13 cellular contexts compared by ENCODE assay signal in the genomic region with DNA sequence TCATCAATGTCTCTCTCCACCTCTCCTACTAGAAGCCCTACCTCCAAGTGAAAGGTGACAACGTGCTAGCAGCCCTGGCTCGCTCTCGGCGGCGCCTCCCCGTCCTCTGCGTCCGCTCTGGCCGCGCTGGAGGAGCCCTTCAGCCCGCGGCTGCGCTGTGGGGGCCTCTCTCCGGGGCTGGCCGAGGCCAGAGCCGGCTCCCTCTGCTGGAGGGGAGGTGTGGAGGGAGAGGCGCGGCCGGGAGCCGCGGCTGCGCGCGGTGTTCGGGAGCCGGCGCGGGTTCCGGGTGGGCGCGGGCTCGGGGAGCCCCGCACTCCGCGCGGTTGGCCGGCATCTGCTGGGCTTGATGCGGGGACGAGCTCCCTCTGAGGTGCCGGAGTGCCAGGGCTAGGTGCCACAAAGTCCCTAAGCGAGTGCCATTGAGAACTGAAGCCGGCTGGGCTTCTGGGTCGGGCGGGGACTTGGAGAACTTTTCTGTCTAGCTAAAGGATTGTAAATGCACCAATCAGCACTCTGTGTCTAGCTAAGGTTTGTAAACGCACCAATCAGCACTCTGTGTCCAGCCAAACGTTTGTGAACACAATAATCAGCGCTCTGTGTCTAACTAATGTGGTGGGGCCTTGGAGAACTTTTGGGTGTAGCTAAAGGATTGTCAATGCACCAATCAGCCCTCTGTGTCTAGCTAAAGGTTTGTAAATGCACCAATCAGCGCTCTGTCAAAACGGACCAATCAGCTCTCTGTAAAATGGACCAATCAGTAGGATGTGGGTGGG.
DNase-seq lines count a peak whose midpoint lies in the region; ATAC-seq and TF ChIP-seq lines count a peak whose summit lies in the region.
"Had no signal": no experiment of that assay in that cellular context is flagged by ENCODE, and none has a peak within 500 bp of the region (broad histone marks: within the 10 kb centered on the region; RNA-seq: fewer than 3 reads in every experiment).

No MANE protein-coding gene starts in this region.

- peak overlapping the region; percentile 87 for H3K27ac Mint-ChIP-seq in Calu3 (ENCODE audit: unreplicated experiment)

- H3K4me3 Mint-ChIP-seq in Calu3 (ENCODE audit: low read depth, unreplicated experiment) = peak overlapping the region; percentile 91

- H3K4me1 Mint-ChIP-seq in Calu3 (ENCODE audit: low read depth, unreplicated experiment) = peaks cover 8% of the 10 kb centered on the region

- no peaks in the 10 kb centered on the region for H4K20me1 ChIP-seq in mammary epithelial cell (ENCODE audit: insufficient read depth, low read length)

- 56 to 62% methylated on average over 37 to 49 of the region's 49 CpGs for WGBS in lung, 2 donors
- 86% methylated on average over 32 of the region's 49 CpGs for WGBS in mammary epithelial cell (ENCODE audit: low coverage, missing lambda C conversion rate)

- peaks cover 11% of the 10 kb centered on the region for H3K36me3 Mint-ChIP-seq in Calu3 (ENCODE audit: insufficient read depth, unreplicated experiment)

- dilution Hi-C loops in mammary epithelial cell (cut with HindIII; ENCODE audit: low sequenced_read_pairs) = no loop called here

- no peak overlapping the region for H2AFZ ChIP-seq in mammary epithelial cell (ENCODE audit: low read depth, low read length)
- H2AFZ ChIP-seq: parathyroid adenoma had no signal

- ATAC-seq in lung (ENCODE audit: insufficient read depth, low FRiP score) (peak; percentile 54), HG03521 (IDR thresholded peaks at IDR 0.05; ENCODE audit: unreplicated experiment) (no peak)

- no TSS peak for BruUV-seq in Calu3 (replicated peaks; lab: Mats Ljungman, UMichigan)
- BruUV-seq in mammary epithelial cell (replicated peaks; lab: Mats Ljungman, UMichigan) = no TSS peak

- TF ChIP-seq CTCF in Calu3 (IDR thresholded peaks at IDR 0.05; ENCODE audit: unreplicated experiment) = peak; percentile 35
- TF ChIP-seq CTCF in colonic mucosa (IDR thresholded peaks at IDR 0.05) = peak; percentile 18
- no peak for TF ChIP-seq CTCF in lung (IDR thresholded peaks at IDR 0.05; ENCODE audit: control extremely low read depth, extremely low read depth)
- TF ChIP-seq CTCF in mammary epithelial cell (conservative IDR thresholded peaks at IDR 0.05 in 1 of 2, IDR thresholded peaks at IDR 0.05 in 1 of 2; ENCODE audit: extremely low read depth in 1 of 2, insufficient read depth in 1 of 2, low read depth in 1 of 2, low read length in 2 of 2) = no peak

- intact Hi-C loops in Calu3 (cut with micrococcal nuclease; ENCODE audit: unreplicated experiment) (no loop called here), colonic mucosa (cut with DNase I) (no loop called here), mammary epithelial cell (cut with micrococcal nuclease) (no loop called here)

- H3K79me2 ChIP-seq in mammary epithelial cell (ENCODE audit: insufficient read depth, low read length) = no peaks in the 10 kb centered on the region
- H3K79me2 ChIP-seq: parathyroid adenoma had no signal

- H3K9me3 ChIP-seq in colonic mucosa (no peaks in the 10 kb centered on the region), lung (ENCODE audit: control insufficient read depth in 2 of 2, insufficient read depth in 1 of 2, low read length in 1 of 2) (peaks cover 0 to 7% of the 10 kb centered on the region in 2 donors), mammary epithelial cell (replicated peaks; ENCODE audit: insufficient read depth, low read length) (no peaks in the 10 kb centered on the region)
- H3K9me3 ChIP-seq: tibial artery had no signal

- no peaks in the 10 kb centered on the region for H3K27me3 ChIP-seq in colonic mucosa
- H3K27me3 ChIP-seq in lung (ENCODE audit: control insufficient read depth, insufficient read depth) = no peaks in the 10 kb centered on the region
- H3K27me3 ChIP-seq in mammary epithelial cell (ENCODE audit: insufficient read depth, low read length) = no peaks in the 10 kb centered on the region
- H3K27me3 ChIP-seq: tibial artery had no signal

- H3K9ac ChIP-seq in colonic mucosa (ENCODE audit: low read depth in 2 of 2, low read length in 2 of 2) = peak overlapping the region in 1 of 2 donors; percentile 40
- no peak overlapping the region for H3K9ac ChIP-seq in mammary epithelial cell (ENCODE audit: insufficient read depth, low read length)
- H3K9ac ChIP-seq: parathyroid adenoma had no signal

- no peaks in the 10 kb centered on the region for H3K36me3 ChIP-seq in colonic mucosa
- H3K36me3 ChIP-seq in lung (ENCODE audit: control insufficient read depth in 2 of 2, insufficient read depth in 2 of 2, low read length in 2 of 2) = no peaks in the 10 kb centered on the region
- H3K36me3 ChIP-seq in mammary epithelial cell (ENCODE audit: insufficient read depth, low read length) = no peaks in the 10 kb centered on the region
- H3K36me3 ChIP-seq: tibial artery had no signal

- peaks cover 2% of the 10 kb centered on the region for H3K9me3 Mint-ChIP-seq in Calu3 (ENCODE audit: low read depth, unreplicated experiment)

- CTCF ChIA-PET in Calu3 (lab: Charles Lee) (interaction anchor here (0.7 to 1.6 kb wide), 2 partner anchors 24 to 320 kb away, joined by 3 to 4 read pairs; no protein-coding TSS in a partner anchor), mammary epithelial cell (lab: Charles Lee; ENCODE audit: low non-redundant PET) (interaction anchor here (0.7 kb wide), 1 partner anchor 120 kb away, joined by 3 read pairs; no protein-coding TSS in a partner anchor)

- no peak overlapping the region for H3K4me2 ChIP-seq in mammary epithelial cell (ENCODE audit: insufficient read depth, low read depth, low read length)

- in situ Hi-C loops in mammary epithelial cell (cut with MboI; ENCODE audit: low sequenced_read_pairs in 2 of 2) = loop anchor here (25.0 kb wide), 1 partner anchor 537 kb away; no protein-coding TSS in a partner anchor
- in situ Hi-C loops in ACHN (cut with HindIII; ENCODE audit: low pct_ligation_motif_present, low pct_unique_long_range_greater_than_20kb, low sequenced_read_pairs) = no loop called here

- peak; percentile 85 for DNase-seq in Calu3
- DNase-seq in LoVo (ENCODE audit: low spot score) = peak; percentile 73
- DNase-seq in colonic mucosa = peak; percentile 28
- peak; percentile 51 for DNase-seq in lung (ENCODE audit: low spot score)
- DNase-seq in EL = no peak
- DNase-seq in mammary epithelial cell = no peak
- no peak for DNase-seq in ACHN
- DNase-seq: KG1, kidney, NCI-H510A treated with DMSO at 0.1 percent for 48 hours, tibial artery had no signal

- H3K27ac ChIP-seq in colonic mucosa (no peak overlapping the region), lung (ENCODE audit: low read depth in 1 of 2, low read length in 1 of 2) (peak overlapping the region in 1 of 2 donors; percentile 46), mammary epithelial cell (ENCODE audit: insufficient read depth, low read depth, low read length) (no peak overlapping the region)
- H3K27ac ChIP-seq: parathyroid adenoma, tibial artery had no signal

- no peaks in the 10 kb centered on the region for H3K4me1 ChIP-seq in colonic mucosa
- no peaks in the 10 kb centered on the region for H3K4me1 ChIP-seq in lung (ENCODE audit: control insufficient read depth in 2 of 2, insufficient read depth in 2 of 2, low read length in 2 of 2)
- no peaks in the 10 kb centered on the region for H3K4me1 ChIP-seq in mammary epithelial cell (ENCODE audit: insufficient read depth, low read length)
- H3K4me1 ChIP-seq: parathyroid adenoma, tibial artery had no signal

- H3K4me3 ChIP-seq in colonic mucosa (no peak overlapping the region), lung (no peak overlapping the region), mammary epithelial cell (replicated peaks in 1 of 3; ENCODE audit: insufficient read depth in 1 of 3, low read depth in 2 of 3, low read length in 3 of 3) (no peak overlapping the region)
- H3K4me3 ChIP-seq: tibial artery had no signal

- no peaks in the 10 kb centered on the region for H3K27me3 Mint-ChIP-seq in Calu3 (ENCODE audit: unreplicated experiment)

Comparison
In these comparisons a context has a peak if more than half of its experiments do, and no peak if none do; other contexts are left out.
1. DNase-seq: peak in Calu3 (single experiment), LoVo (single experiment), colonic mucosa (single experiment) and lung (single experiment); none in EL (single experiment), mammary epithelial cell (single experiment) and ACHN (single experiment).
2. CTCF ChIP-seq: peak in Calu3 (single experiment) and colonic mucosa (single experiment); none in lung (single experiment) and mammary epithelial cell (0 of 2).